27 cellular contexts compared by ENCODE assay signal in the genomic region with DNA sequence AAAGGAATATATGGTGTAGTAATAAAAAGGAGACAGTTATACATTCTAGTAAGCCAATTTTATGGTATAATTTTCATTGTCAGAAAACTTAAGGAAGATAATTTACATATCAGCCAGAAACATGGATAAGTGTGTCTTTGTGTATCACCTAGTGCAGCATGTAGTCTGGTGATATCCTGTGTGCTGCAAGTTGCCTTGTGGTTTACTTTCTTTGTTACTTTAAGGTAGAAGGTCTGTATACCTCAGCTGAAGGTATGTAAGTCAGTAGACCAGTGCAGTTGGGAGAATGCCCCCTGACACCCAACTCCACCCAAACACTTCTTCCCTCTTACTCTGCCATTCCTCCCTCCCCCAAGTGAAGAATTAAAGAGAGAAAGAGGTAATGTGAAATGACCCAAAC. TPM values are rescaled to one million over a fixed set of nuclear protein-coding genes. Genes with fewer than 3 reads are reported as not detected.
A peak's percentile ranks its signal among the peaks of the same experiment; 100 is the strongest.
DNase-seq lines count a peak whose midpoint lies in the region; ATAC-seq and TF ChIP-seq lines count a peak whose summit lies in the region.
"Had no signal": no experiment of that assay in that cellular context is flagged by ENCODE, and none has a peak within 500 bp of the region (broad histone marks: within the 10 kb centered on the region; RNA-seq: fewer than 3 reads in every experiment).

No MANE protein-coding gene starts in this region.

- H3K4me3 Mint-ChIP-seq in T-helper 2 cell treated with Interferon-gamma antibody and Interleukin-4, amounts not matched to agents 5 μg/mL and 100 μg/mL, for 36 hours, result no peak overlapping the region
- H3K4me3 Mint-ChIP-seq in natural killer cell, result no peak overlapping the region
- no peak overlapping the region for H3K4me3 Mint-ChIP-seq in natural killer cell treated with Interleukin-12 subunit alpha and Interleukin-12 subunit beta and Interleukin-15 and Interleukin-18, amount 100 ng/mL, for 72 hours
- H3K4me3 Mint-ChIP-seq in effector memory CD8-positive, alpha-beta T cell, result peak overlapping the region in 1 of 2 donors; percentile 3
- peak overlapping the region in 2 of 8 donors; percentile 6 to 55 for H3K4me3 Mint-ChIP-seq in CD4-positive, alpha-beta memory T cell
- H3K4me3 Mint-ChIP-seq: CD14-positive monocyte, HFFc6, IgD-negative memory B cell had no signal

- peak overlapping the region; percentile 8 for H3K27ac Mint-ChIP-seq in T-helper 2 cell treated with Interferon-gamma antibody and Interleukin-4, amounts not matched to agents 5 μg/mL and 100 μg/mL, for 36 hours
- peak overlapping the region; percentile 3 to 66 for H3K27ac Mint-ChIP-seq in natural killer cell
- no peak overlapping the region for H3K27ac Mint-ChIP-seq in natural killer cell treated with Interleukin-12 subunit alpha and Interleukin-12 subunit beta and Interleukin-15 and Interleukin-18, amount 100 ng/mL, for 72 hours
- no peak overlapping the region for H3K27ac Mint-ChIP-seq in effector memory CD8-positive, alpha-beta T cell
- H3K27ac Mint-ChIP-seq in CD4-positive, alpha-beta memory T cell, result peak overlapping the region in 3 of 7 donors; percentile 12 to 70 (median 33)
- H3K27ac Mint-ChIP-seq: HFFc6, IgD-negative memory B cell had no signal

- intact Hi-C loops in natural killer cell (cut with micrococcal nuclease), result no loop called here
- intact Hi-C loops in CD4-positive, alpha-beta memory T cell (cut with micrococcal nuclease), result no loop called here

- no peaks in the 10 kb centered on the region for H3K9me3 ChIP-seq in CD4-positive, alpha-beta memory T cell (ENCODE audit: control insufficient read depth in 1 of 2, low read length in 2 of 2)
- H3K9me3 ChIP-seq: Caco-2 had no signal

- no peaks in the 10 kb centered on the region for H3K9me3 Mint-ChIP-seq in T-helper 2 cell treated with Interferon-gamma antibody and Interleukin-4, amounts not matched to agents 5 μg/mL and 100 μg/mL, for 36 hours
- H3K9me3 Mint-ChIP-seq in natural killer cell, result no peaks in the 10 kb centered on the region
- H3K9me3 Mint-ChIP-seq in natural killer cell treated with Interleukin-12 subunit alpha and Interleukin-12 subunit beta and Interleukin-15 and Interleukin-18, amount 100 ng/mL, for 72 hours, result no peaks in the 10 kb centered on the region
- H3K9me3 Mint-ChIP-seq in effector memory CD8-positive, alpha-beta T cell, result no peaks in the 10 kb centered on the region
- no peaks in the 10 kb centered on the region for H3K9me3 Mint-ChIP-seq in CD4-positive, alpha-beta memory T cell
- H3K9me3 Mint-ChIP-seq: CD14-positive monocyte, HFFc6, IgD-negative memory B cell had no signal

- no peak overlapping the region for H3K4me3 ChIP-seq in CD4-positive, alpha-beta memory T cell (ENCODE audit: low read length in 2 of 2)
- H3K4me3 ChIP-seq: PC-9 had no signal

- CTCF ChIA-PET in CD4-positive, alpha-beta memory T cell (lab: Charles Lee; ENCODE audit: partially characterized antibody), result interaction anchor here (1.7 to 3.0 kb wide), 2 partner anchors 10 to 33 kb away, joined by 7 to 19 read pairs; partner anchors contain the start of gene GORASP2

- H3K27me3 Mint-ChIP-seq in T-helper 2 cell treated with Interferon-gamma antibody and Interleukin-4, amounts not matched to agents 5 μg/mL and 100 μg/mL, for 36 hours (ENCODE audit: low read depth), result no peaks in the 10 kb centered on the region
- H3K27me3 Mint-ChIP-seq in natural killer cell (ENCODE audit: low read depth in 2 of 2), result no peaks in the 10 kb centered on the region
- no peaks in the 10 kb centered on the region for H3K27me3 Mint-ChIP-seq in natural killer cell treated with Interleukin-12 subunit alpha and Interleukin-12 subunit beta and Interleukin-15 and Interleukin-18, amount 100 ng/mL, for 72 hours
- no peaks in the 10 kb centered on the region for H3K27me3 Mint-ChIP-seq in effector memory CD8-positive, alpha-beta T cell
- no peaks in the 10 kb centered on the region for H3K27me3 Mint-ChIP-seq in CD4-positive, alpha-beta memory T cell
- H3K27me3 Mint-ChIP-seq: IgD-negative memory B cell had no signal

- no peaks in the 10 kb centered on the region for H3K36me3 ChIP-seq in CD4-positive, alpha-beta memory T cell (ENCODE audit: insufficient read depth, low read length)

- no peaks in the 10 kb centered on the region for H3K27me3 ChIP-seq in CD4-positive, alpha-beta memory T cell (ENCODE audit: insufficient read depth, low read length)

- TF ChIP-seq CTCF in natural killer cell (IDR thresholded peaks at IDR 0.05), result no peak

- peaks cover 21% of the 10 kb centered on the region for H3K36me3 Mint-ChIP-seq in T-helper 2 cell treated with Interferon-gamma antibody and Interleukin-4, amounts not matched to agents 5 μg/mL and 100 μg/mL, for 36 hours (ENCODE audit: low read depth)
- no peaks in the 10 kb centered on the region for H3K36me3 Mint-ChIP-seq in natural killer cell
- no peaks in the 10 kb centered on the region for H3K36me3 Mint-ChIP-seq in natural killer cell treated with Interleukin-12 subunit alpha and Interleukin-12 subunit beta and Interleukin-15 and Interleukin-18, amount 100 ng/mL, for 72 hours
- peaks cover 26% of the 10 kb centered on the region for H3K36me3 Mint-ChIP-seq in effector memory CD8-positive, alpha-beta T cell (ENCODE audit: insufficient read depth)
- peaks cover 7 to 28% of the 10 kb centered on the region in 2 donors for H3K36me3 Mint-ChIP-seq in CD4-positive, alpha-beta memory T cell

- no peak overlapping the region for H3K27ac ChIP-seq in CD4-positive, alpha-beta memory T cell (ENCODE audit: low read depth, low read length)
- H3K27ac ChIP-seq: 22Rv1, HL-60, PC-9, RWPE1 had no signal

- H3K4me1 Mint-ChIP-seq in T-helper 2 cell treated with Interferon-gamma antibody and Interleukin-4, amounts not matched to agents 5 μg/mL and 100 μg/mL, for 36 hours (ENCODE audit: low read depth), result peaks cover 22% of the 10 kb centered on the region
- peaks cover 53 to 59% of the 10 kb centered on the region in 2 donors for H3K4me1 Mint-ChIP-seq in natural killer cell
- peaks cover 40 to 46% of the 10 kb centered on the region in 2 donors for H3K4me1 Mint-ChIP-seq in natural killer cell treated with Interleukin-12 subunit alpha and Interleukin-12 subunit beta and Interleukin-15 and Interleukin-18, amount 100 ng/mL, for 72 hours (ENCODE audit: low read depth in 2 of 2)
- H3K4me1 Mint-ChIP-seq in effector memory CD8-positive, alpha-beta T cell (ENCODE audit: low read depth in 2 of 2), result peaks cover 45 to 57% of the 10 kb centered on the region in 2 donors
- peaks cover 53 to 87% (median 66%) of the 10 kb centered on the region in 4 donors for H3K4me1 Mint-ChIP-seq in CD4-positive, alpha-beta memory T cell

- POLR2A ChIA-PET in CD4-positive, alpha-beta memory T cell (lab: Charles Lee; ENCODE audit: partially characterized antibody), result interaction anchor here (1.7 kb wide), 1 partner anchor 10 kb away, joined by 7 read pairs; the partner anchor contains the start of gene GORASP2

- H3K4me1 ChIP-seq in CD4-positive, alpha-beta memory T cell (ENCODE audit: insufficient read depth, low read length), result peaks cover 60% of the 10 kb centered on the region
- H3K4me1 ChIP-seq: Caco-2 had no signal

- no peak for ATAC-seq in natural killer cell
- ATAC-seq in natural killer cell treated with Interleukin-12 subunit alpha and Interleukin-12 subunit beta and Interleukin-15 and Interleukin-18, amount 100 ng/mL, for 72 hours, result no peak
- peak; percentile 43 for ATAC-seq in effector memory CD8-positive, alpha-beta T cell (replicated peaks)
- ATAC-seq in HG02852 (IDR thresholded peaks at IDR 0.05; ENCODE audit: unreplicated experiment), result no peak
- ATAC-seq: SK-N-SH treated with all-trans-retinoic acid at 6 μM for 48 hours had no signal

- DNase-seq in T-helper 2 cell treated with Interferon-gamma antibody and Interleukin-4, amounts not matched to agents 5 μg/mL and 100 μg/mL, for 36 hours (ENCODE audit: low spot score), result no peak
- DNase-seq in T-helper 2 cell, result no peak
- DNase-seq in natural killer cell, result no peak
- no peak for DNase-seq in natural killer cell treated with Interleukin-12 subunit alpha and Interleukin-12 subunit beta and Interleukin-15 and Interleukin-18, amount 100 ng/mL, for 72 hours (ENCODE audit: low spot score)
- no peak for DNase-seq in effector memory CD8-positive, alpha-beta T cell
- DNase-seq in CD4-positive, alpha-beta memory T cell, result no peak
- DNase-seq in NCI-H2227 (lab: John Stamatoyannopoulos, UW; ENCODE audit: unreplicated experiment), result no peak
- DNase-seq: Caco-2, DMS153, GDM1, HFFc6, Kasumi-1, NCI-H1105 treated with DMSO at 0.1 percent for 48 hours, NCI-H1694 treated with DMSO at 0.1 percent for 48 hours, NCI-H2107, NCI-H2227 treated with DMSO at 0.1 percent for 48 hours, NCI-H524, NCI-H82, PC-9, SIG-M5 had no signal

RNA-seq across cellular contexts. Expression of gene GORASP2, which starts 11.0 kb away (rescaled TPM):
- 10 to 100 TPM; 75.3 to 94.5 (median 80.3) TPM for total RNA-seq in natural killer cell
- 10 to 100 TPM; 64.3 to 99.0 TPM for total RNA-seq in natural killer cell treated with Interleukin-12 subunit alpha and Interleukin-12 subunit beta and Interleukin-15 and Interleukin-18, amount 100 ng/mL, for 72 hours
- total RNA-seq in CD4-positive, alpha-beta memory T cell, result 10 to 100 TPM; 82.4 to 83.2 TPM
- 100 to 1,000 TPM; 111 to 116 TPM for polyA plus RNA-seq in CD4-positive, alpha-beta memory T cell

Comparison
In these comparisons a context has a peak if more than half of its experiments do, and no peak if none do; other contexts are left out.
1. H3K27ac Mint-ChIP-seq: peak in T-helper 2 cell treated with Interferon-gamma antibody and Interleukin-4, amounts not matched to agents 5 μg/mL and 100 μg/mL, for 36 hours (single experiment) and natural killer cell (2 of 2); none in natural killer cell treated with Interleukin-12 subunit alpha and Interleukin-12 subunit beta and Interleukin-15 and Interleukin-18, amount 100 ng/mL, for 72 hours (0 of 2) and effector memory CD8-positive, alpha-beta T cell (0 of 2).